39 cellular contexts compared by ENCODE assay signal in the genomic region with DNA sequence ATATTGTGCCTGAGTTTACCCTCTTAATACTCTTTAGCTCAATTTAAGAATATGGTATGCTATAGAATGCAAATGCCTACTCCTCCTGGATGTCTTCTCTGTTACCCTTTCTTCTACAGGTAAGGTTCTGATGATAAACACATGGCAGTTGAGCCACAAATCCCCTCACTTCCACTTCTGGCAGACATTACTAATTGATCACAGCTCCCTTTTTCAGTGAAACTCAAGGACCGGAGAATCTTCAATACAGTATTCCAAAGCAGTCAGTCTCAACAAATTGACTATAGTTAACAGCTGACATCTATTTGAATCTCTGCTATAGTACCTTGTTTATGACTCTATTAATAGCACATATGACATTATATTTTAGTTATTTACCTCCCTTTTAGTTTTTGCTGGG.
"Had no signal": no experiment of that assay in that cellular context is flagged by ENCODE, and none has a peak within 500 bp of the region (broad histone marks: within the 10 kb centered on the region; RNA-seq: fewer than 3 reads in every experiment).

No MANE protein-coding gene starts in this region.

- H3K4me1 ChIP-seq: ascending aorta had no signal

- H3K4me1 Mint-ChIP-seq: activated B cell treated with CpG ODN at 0.5 μM for 24 hours; activated CD4-positive, alpha-beta T cell treated with anti-CD3 and anti-CD28 coated beads, Interleukin-2, amount 10 ng/mL, durations not matched to agents 24 days and 14 days; activated naive CD4-positive, alpha-beta T cell treated with anti-CD3 and anti-CD28 coated beads, Interleukin-2, amount 10 ng/mL, durations not matched to agents 7 days and 5 days; activated naive CD4-positive, alpha-beta T cell treated with anti-CD3 and anti-CD28 coated beads, Interleukin-2, amount 50 U/mL, for 24 hours; activated naive CD8-positive, alpha-beta T cell treated with anti-CD3 and anti-CD28 coated beads, Interleukin-2, amount 10 ng/mL, durations not matched to agents 7 days and 5 days; activated naive CD8-positive, alpha-beta T cell treated with anti-CD3 and anti-CD28 coated beads, Interleukin-2, amount 50 U/mL, for 24 hours; activated T-helper 17 cell treated with anti-CD3 and anti-CD28 coated beads, Interleukin-2, amount 50 U/mL, for 72 hours; central memory CD8-positive, alpha-beta T cell had no signal

- H3K27me3 Mint-ChIP-seq: activated B cell treated with CpG ODN at 0.5 μM for 24 hours; activated CD4-positive, alpha-beta memory T cell treated with anti-CD3 and anti-CD28 coated beads for 36 hours; activated CD4-positive, alpha-beta T cell treated with anti-CD3 and anti-CD28 coated beads, Interleukin-2, amount 10 ng/mL, durations not matched to agents 24 days and 14 days; activated CD8-positive, alpha-beta T cell treated with anti-CD3 and anti-CD28 coated beads for 36 hours; activated naive CD4-positive, alpha-beta T cell treated with anti-CD3 and anti-CD28 coated beads, Interleukin-2, amount 10 ng/mL, durations not matched to agents 7 days and 5 days; activated naive CD4-positive, alpha-beta T cell treated with anti-CD3 and anti-CD28 coated beads, Interleukin-2, amount 50 U/mL, for 24 hours; activated naive CD8-positive, alpha-beta T cell; activated naive CD8-positive, alpha-beta T cell treated with anti-CD3 and anti-CD28 coated beads, Interleukin-2, amount 10 ng/mL, durations not matched to agents 7 days and 5 days; activated naive CD8-positive, alpha-beta T cell treated with anti-CD3 and anti-CD28 coated beads, Interleukin-2, amount 50 U/mL, for 24 hours; activated T-helper 17 cell treated with anti-CD3 and anti-CD28 coated beads, Interleukin-2, amount 50 U/mL, for 72 hours; central memory CD8-positive, alpha-beta T cell had no signal

- H3K9me3 ChIP-seq: ascending aorta had no signal

- H3K4me3 Mint-ChIP-seq: activated B cell treated with CpG ODN at 0.5 μM for 24 hours; activated CD4-positive, alpha-beta memory T cell treated with anti-CD3 and anti-CD28 coated beads for 36 hours; activated CD4-positive, alpha-beta T cell treated with anti-CD3 and anti-CD28 coated beads, Interleukin-2, amount 10 ng/mL, durations not matched to agents 24 days and 14 days; activated CD8-positive, alpha-beta T cell treated with anti-CD3 and anti-CD28 coated beads for 36 hours; activated naive CD4-positive, alpha-beta T cell treated with anti-CD3 and anti-CD28 coated beads, Interleukin-2, amount 10 ng/mL, durations not matched to agents 7 days and 5 days; activated naive CD4-positive, alpha-beta T cell treated with anti-CD3 and anti-CD28 coated beads, Interleukin-2, amount 50 U/mL, for 24 hours; activated naive CD8-positive, alpha-beta T cell; activated naive CD8-positive, alpha-beta T cell treated with anti-CD3 and anti-CD28 coated beads, Interleukin-2, amount 10 ng/mL, durations not matched to agents 7 days and 5 days; activated naive CD8-positive, alpha-beta T cell treated with anti-CD3 and anti-CD28 coated beads, Interleukin-2, amount 50 U/mL, for 24 hours; activated T-cell treated with anti-CD3 and anti-CD28 coated beads, Interleukin-2, amount 50 U/mL, for 4 hours; activated T-cell treated with anti-CD3 and anti-CD28 coated beads, Interleukin-2, amount 50 U/mL, for 72 hours; activated T-helper 1 cell treated with anti-CD3 and anti-CD28 coated beads, Interleukin-12 subunit alpha, Interleukin-12 subunit beta, Interleukin-2, Interleukin-4 antibody, amounts not matched to agents 30 ng/mL and 10 ng/mL and 1 ng/mL, durations not matched to agents 14 hours and 24 hours and 36 hours; activated T-helper 17 cell treated with anti-CD3 and anti-CD28 coated beads, Interleukin-2, amount 50 U/mL, for 72 hours; brain; central memory CD8-positive, alpha-beta T cell; T-helper 1 cell treated with Interleukin-12 subunit alpha and Interleukin-12 subunit beta and Interleukin-4 antibody, amounts not matched to agents 30 μg/mL and 1 μg/mL, for 36 hours; T-helper 2 cell treated with Interferon-gamma antibody and Interleukin-4, amounts not matched to agents 5 μg/mL and 100 μg/mL, for 36 hours had no signal

- H3K36me3 Mint-ChIP-seq: activated CD4-positive, alpha-beta memory T cell treated with anti-CD3 and anti-CD28 coated beads for 36 hours; activated naive CD4-positive, alpha-beta T cell treated with anti-CD3 and anti-CD28 coated beads, Interleukin-2, amount 10 ng/mL, durations not matched to agents 7 days and 5 days; activated naive CD4-positive, alpha-beta T cell treated with anti-CD3 and anti-CD28 coated beads, Interleukin-2, amount 50 U/mL, for 24 hours; activated naive CD8-positive, alpha-beta T cell; activated naive CD8-positive, alpha-beta T cell treated with anti-CD3 and anti-CD28 coated beads, Interleukin-2, amount 10 ng/mL, durations not matched to agents 7 days and 5 days; brain had no signal

- H3K9me3 Mint-ChIP-seq: activated B cell treated with CpG ODN at 0.5 μM for 24 hours; activated CD4-positive, alpha-beta T cell treated with anti-CD3 and anti-CD28 coated beads, Interleukin-2, amount 10 ng/mL, durations not matched to agents 24 days and 14 days; activated CD8-positive, alpha-beta T cell treated with anti-CD3 and anti-CD28 coated beads for 36 hours; activated naive CD4-positive, alpha-beta T cell treated with anti-CD3 and anti-CD28 coated beads, Interleukin-2, amount 50 U/mL, for 24 hours; activated naive CD8-positive, alpha-beta T cell treated with anti-CD3 and anti-CD28 coated beads, Interleukin-2, amount 10 ng/mL, durations not matched to agents 7 days and 5 days; activated naive CD8-positive, alpha-beta T cell treated with anti-CD3 and anti-CD28 coated beads, Interleukin-2, amount 50 U/mL, for 24 hours; activated T-helper 1 cell treated with anti-CD3 and anti-CD28 coated beads, Interleukin-12 subunit alpha, Interleukin-12 subunit beta, Interleukin-2, Interleukin-4 antibody, amounts not matched to agents 30 ng/mL and 10 ng/mL and 1 ng/mL, durations not matched to agents 14 hours and 24 hours and 36 hours; activated T-helper 17 cell treated with anti-CD3 and anti-CD28 coated beads, Interleukin-2, amount 50 U/mL, for 72 hours; T-helper 1 cell treated with Interleukin-12 subunit alpha and Interleukin-12 subunit beta and Interleukin-4 antibody, amounts not matched to agents 30 μg/mL and 1 μg/mL, for 36 hours had no signal

- H3K27ac Mint-ChIP-seq: activated B cell treated with CpG ODN at 0.5 μM for 24 hours; activated CD4-positive, alpha-beta memory T cell treated with anti-CD3 and anti-CD28 coated beads for 36 hours; activated CD4-positive, alpha-beta T cell treated with anti-CD3 and anti-CD28 coated beads, Interleukin-2, amount 10 ng/mL, durations not matched to agents 24 days and 14 days; activated CD8-positive, alpha-beta T cell treated with anti-CD3 and anti-CD28 coated beads for 36 hours; activated naive CD4-positive, alpha-beta T cell treated with anti-CD3 and anti-CD28 coated beads, Interleukin-2, amount 10 ng/mL, durations not matched to agents 7 days and 5 days; activated naive CD4-positive, alpha-beta T cell treated with anti-CD3 and anti-CD28 coated beads, Interleukin-2, amount 50 U/mL, for 24 hours; activated naive CD8-positive, alpha-beta T cell; activated naive CD8-positive, alpha-beta T cell treated with anti-CD3 and anti-CD28 coated beads, Interleukin-2, amount 10 ng/mL, durations not matched to agents 7 days and 5 days; activated naive CD8-positive, alpha-beta T cell treated with anti-CD3 and anti-CD28 coated beads, Interleukin-2, amount 50 U/mL, for 24 hours; activated T-cell treated with anti-CD3 and anti-CD28 coated beads, Interleukin-2, amount 50 U/mL, for 72 hours; activated T-helper 1 cell treated with anti-CD3 and anti-CD28 coated beads, Interleukin-12 subunit alpha, Interleukin-12 subunit beta, Interleukin-2, Interleukin-4 antibody, amounts not matched to agents 30 ng/mL and 10 ng/mL and 1 ng/mL, durations not matched to agents 14 hours and 24 hours and 36 hours; activated T-helper 17 cell treated with anti-CD3 and anti-CD28 coated beads, Interleukin-2, amount 50 U/mL, for 72 hours; brain; T-helper 1 cell treated with Interleukin-12 subunit alpha and Interleukin-12 subunit beta and Interleukin-4 antibody, amounts not matched to agents 30 μg/mL and 1 μg/mL, for 36 hours; T-helper 2 cell treated with Interferon-gamma antibody and Interleukin-4, amounts not matched to agents 5 μg/mL and 100 μg/mL, for 36 hours had no signal

- FAIRE-seq: bronchial epithelial cell, TTC549 had no signal

- DNase-seq: activated B cell treated with CpG ODN at 0.5 μM for 24 hours; activated CD4-positive, alpha-beta memory T cell treated with anti-CD3 and anti-CD28 coated beads for 36 hours; activated CD4-positive, alpha-beta T cell treated with anti-CD3 and anti-CD28 coated beads for 4 hours; activated CD4-positive, alpha-beta T cell treated with anti-CD3 and anti-CD28 coated beads, Interleukin-2, amount 10 ng/mL, durations not matched to agents 24 days and 14 days; activated CD4-positive, alpha-beta T cell treated with anti-CD3 and anti-CD28 coated beads, Interleukin-2, amount 50 U/mL, for 1 hour; activated CD4-positive, alpha-beta T cell treated with anti-CD3 and anti-CD28 coated beads, Interleukin-2, amount 50 U/mL, for 4 hours; activated CD4-positive, CD25-positive, alpha-beta regulatory T cell treated with anti-CD3 and anti-CD28 coated beads, Interleukin-2, amount 50 U/mL, for 72 hours; activated CD8-positive, alpha-beta memory T cell treated with anti-CD3 and anti-CD28 coated beads, Interleukin-2, amount 50 U/mL, for 4 hours; activated CD8-positive, alpha-beta T cell treated with anti-CD3 and anti-CD28 coated beads for 36 hours; activated effector memory CD4-positive, alpha-beta T cell treated with anti-CD3 and anti-CD28 coated beads, Interleukin-2, amount 50 U/mL, for 16 hours; activated gamma-delta T cell treated with Interleukin-2 at 50 U/mL for 16 hours; activated naive CD4-positive, alpha-beta T cell; activated naive CD4-positive, alpha-beta T cell treated with anti-CD3 and anti-CD28 coated beads, Interleukin-2, amount 10 ng/mL, durations not matched to agents 7 days and 5 days; activated naive CD8-positive, alpha-beta T cell treated with anti-CD3 and anti-CD28 coated beads, Interleukin-2, amount 10 ng/mL, durations not matched to agents 7 days and 5 days; activated naive CD8-positive, alpha-beta T cell treated with anti-CD3 and anti-CD28 coated beads, Interleukin-2, amount 50 U/mL, for 24 hours; activated T-cell treated with anti-CD3 and anti-CD28 coated beads for 4 hours; activated T-cell treated with anti-CD3 and anti-CD28 coated beads, Interleukin-2, amount 50 U/mL, for 1 hour; activated T-cell treated with anti-CD3 and anti-CD28 coated beads, Interleukin-2, amount 50 U/mL, for 4 hours; activated T-cell treated with anti-CD3 and anti-CD28 coated beads, Interleukin-2, amount 50 U/mL, for 72 hours; amygdala; anterior cingulate cortex; caudate nucleus; cerebellar nuclear complex; T-helper 1 cell; T-helper 2 cell; T-helper 9 cell had no signal

- H3K27ac ChIP-seq: ascending aorta, VCaP had no signal

- H3K36me3 ChIP-seq: ascending aorta, cardiac muscle cell had no signal

- H3K4me3 ChIP-seq: ascending aorta, cardiac muscle cell had no signal

- H3K27me3 ChIP-seq: ascending aorta, cardiac muscle cell had no signal

- ATAC-seq: activated CD8-positive, alpha-beta T cell treated with anti-CD3 and anti-CD28 coated beads for 36 hours; activated naive CD8-positive, alpha-beta T cell treated with anti-CD3 and anti-CD28 coated beads, Interleukin-2, amount 50 U/mL, for 24 hours; activated T-cell treated with anti-CD3 and anti-CD28 coated beads, Interleukin-2, amount 50 U/mL, for 4 hours; activated T-cell treated with anti-CD3 and anti-CD28 coated beads, Interleukin-2, amount 50 U/mL, for 72 hours; activated T-helper 17 cell treated with anti-CD3 and anti-CD28 coated beads, Interleukin-2, amount 50 U/mL, for 72 hours had no signal
